Comparison of ENCODE assay signal across 8 cellular contexts in genomic region chr1:9689971-9690381, GRCh38. TPM values are rescaled to one million over a fixed set of nuclear protein-coding genes. Genes with fewer than 3 reads are reported as not detected.
A peak's percentile ranks its signal among the peaks of the same experiment; 100 is the strongest.
DNase-seq lines count a peak whose midpoint lies in the region; ATAC-seq, FAIRE-seq and TF ChIP-seq lines count a peak whose summit lies in the region.

No MANE protein-coding gene starts in this region.

- no peaks in the 10 kb centered on the region for H3K36me3 ChIP-seq in pancreas

- no peaks in the 10 kb centered on the region for H3K9me3 Mint-ChIP-seq in activated CD4-positive, alpha-beta memory T cell treated with anti-CD3 and anti-CD28 coated beads for 36 hours

- H3K9me3 ChIP-seq in pancreas: no peaks in the 10 kb centered on the region

- no peaks in the 10 kb centered on the region for H3K27me3 Mint-ChIP-seq in activated CD4-positive, alpha-beta memory T cell treated with anti-CD3 and anti-CD28 coated beads for 36 hours

- H3K4me3 ChIP-seq in pancreas: peak overlapping the region; percentile 35 to 76 (median 51)

- POLR2A ChIA-PET in activated CD4-positive, alpha-beta memory T cell treated with anti-CD3 and anti-CD28 coated beads for 36 hours (lab: Charles Lee): no interaction called here

- WGBS in pancreas, 2 donors: 6 to 8% methylated on average over 23 of the region's 23 CpGs

- ATAC-seq in foreskin keratinocyte (no peak), pancreas (peak; percentile 15 to 26 (median 24))

- peaks cover 22% of the 10 kb centered on the region for H3K36me3 Mint-ChIP-seq in activated CD4-positive, alpha-beta memory T cell treated with anti-CD3 and anti-CD28 coated beads for 36 hours

- CTCF ChIA-PET in activated CD4-positive, alpha-beta memory T cell treated with anti-CD3 and anti-CD28 coated beads for 36 hours (lab: Charles Lee): interaction anchor here (0.6 to 2.4 kb wide), 3 partner anchors 32 to 63 kb away, joined by 3 to 10 read pairs (median 3); no protein-coding TSS in a partner anchor

- DNase-seq in NCI-H2227 (lab: John Stamatoyannopoulos, UW; ENCODE audit: unreplicated experiment) (peak; percentile 39), NCI-H2227 treated with DMSO at 0.1 percent for 48 hours (lab: John Stamatoyannopoulos, UW) (no peak), foreskin keratinocyte (peak in 1 of 2 donors; percentile 41), pancreas (peak; percentile 33 to 82 (median 48)), HCEC 1CT (no peak), cortex of kidney (lab: John Stamatoyannopoulos, UW) (no peak), NCI-H2107 (lab: John Stamatoyannopoulos, UW) (no peak)
- no peak for DNase-seq in activated CD4-positive, alpha-beta memory T cell treated with anti-CD3 and anti-CD28 coated beads for 36 hours

- no peak for FAIRE-seq in pancreas (lab: Jason Lieb, UNC)

- peaks cover 67% of the 10 kb centered on the region for H3K4me1 Mint-ChIP-seq in activated CD4-positive, alpha-beta memory T cell treated with anti-CD3 and anti-CD28 coated beads for 36 hours (ENCODE audit: low read depth)

- H3K4me3 Mint-ChIP-seq in activated CD4-positive, alpha-beta memory T cell treated with anti-CD3 and anti-CD28 coated beads for 36 hours: peak overlapping the region; percentile 71

- TF ChIP-seq CTCF in foreskin keratinocyte (conservative IDR thresholded peaks at IDR 0.05) (peak; percentile 46), pancreas (IDR thresholded peaks at IDR 0.05) (no peak)

- no peaks in the 10 kb centered on the region for H3K27me3 ChIP-seq in foreskin keratinocyte
- no peaks in the 10 kb centered on the region for H3K27me3 ChIP-seq in pancreas

- H3K4me1 ChIP-seq in foreskin keratinocyte (peaks cover 10% of the 10 kb centered on the region), pancreas (peaks cover 6 to 12% (median 7%) of the 10 kb centered on the region in 3 donors)

- intact Hi-C loops in activated CD4-positive, alpha-beta memory T cell treated with anti-CD3 and anti-CD28 coated beads for 36 hours (cut with micrococcal nuclease): no loop called here
- intact Hi-C loops in pancreas (cut with DNase I): no loop called here

- H3K27ac Mint-ChIP-seq in activated CD4-positive, alpha-beta memory T cell treated with anti-CD3 and anti-CD28 coated beads for 36 hours: peak overlapping the region; percentile 63

- peak overlapping the region; percentile 36 for H3K27ac ChIP-seq in foreskin keratinocyte
- H3K27ac ChIP-seq in pancreas: no peak overlapping the region

RNA-seq across cellular contexts. Expression of gene PIK3CD, which starts 38.4 kb away (rescaled TPM):
- total RNA-seq in activated CD4-positive, alpha-beta memory T cell treated with anti-CD3 and anti-CD28 coated beads for 36 hours: 100 to 1,000 TPM; 129 to 138 TPM
- total RNA-seq in foreskin keratinocyte: 25.0 and 40.4 TPM in 2 replicates
- 13.3 and 20.3 TPM in 2 replicates for polyA plus RNA-seq in foreskin keratinocyte
- 10 to 100 TPM in 1 of 6 donors, 1 to 10 TPM in 5; 1.9 to 10.6 (median 2.2) TPM for total RNA-seq in pancreas
- polyA plus RNA-seq in pancreas: 1 to 10 TPM; 2.4 to 3.8 TPM

Comparison
In these comparisons a context has a peak if more than half of its experiments do, and no peak if none do; other contexts are left out.
1. DNase-seq: peak in NCI-H2227 (single experiment) and pancreas (6 of 6); none in NCI-H2227 treated with DMSO at 0.1 percent for 48 hours (single experiment), activated CD4-positive, alpha-beta memory T cell treated with anti-CD3 and anti-CD28 coated beads for 36 hours (single experiment), HCEC 1CT (single experiment), cortex of kidney (single experiment) and NCI-H2107 (single experiment).